ENCODE assay signal across 13 cellular contexts in genomic region chr1:31580513-31580870, GRCh38. TPM values are rescaled to one million over a fixed set of nuclear protein-coding genes. Genes with fewer than 3 reads are reported as not detected.
A peak's percentile ranks its signal among the peaks of the same experiment; 100 is the strongest.
DNase-seq lines count a peak whose midpoint lies in the region; ATAC-seq, FAIRE-seq and TF ChIP-seq lines count a peak whose summit lies in the region.
"Had no signal": no experiment of that assay in that cellular context is flagged by ENCODE, and none has a peak within 500 bp of the region (broad histone marks: within the 10 kb centered on the region; RNA-seq: fewer than 3 reads in every experiment).

No MANE protein-coding gene starts in this region.

- no peak overlapping the region for H3K56ac ChIP-seq in H1 (replicated peaks; ENCODE audit: insufficient read length, low read depth, low read length)

- intact Hi-C loops in PC-3 (cut with micrococcal nuclease): no loop called here
- intact Hi-C loops in thyroid gland (cut with DNase I): no loop called here

- H3K9me2 ChIP-seq in PC-3 (replicated peaks; ENCODE audit: low read length): no peaks in the 10 kb centered on the region
- no peaks in the 10 kb centered on the region for H3K9me2 ChIP-seq in GM23248 (ENCODE audit: insufficient read depth)

- WGBS in H1 (ENCODE audit: extremely low coverage in 1 of 2, insufficient coverage in 1 of 2, insufficient read length in 1 of 2, insufficient replicate concordance in 2 of 2, low coverage in 1 of 2, low lambda C conversion rate in 2 of 2, missing lambda C conversion rate in 1 of 2), 2 experiments: 63% methylated on average over 5 of the region's 5 CpGs; no CpG with 5 or more reads in 1 of the 2 experiments
- 64 to 66% methylated on average over 5 of the region's 5 CpGs for WGBS in thyroid gland, 2 donors
- 74 to 76% methylated on average over 5 of the region's 5 CpGs for WGBS in GM23248 (ENCODE audit: low coverage in 1 of 2, low lambda C conversion rate in 2 of 2, missing lambda C conversion rate in 2 of 2), 2 experiments

- no TSS peak for BruUV-seq in PC-3 (replicated peaks; lab: Mats Ljungman, UMichigan)

- TF ChIP-seq RAD21 in H1 (IDR thresholded peaks at IDR 0.05 in 1 of 2, conservative IDR thresholded peaks at IDR 0.05 in 1 of 2; ENCODE audit: low read depth in 2 of 2, low read length in 2 of 2): no peak

- peak overlapping the region; percentile 72; the same call in 1 of the 2 replicates for H2BK20ac ChIP-seq in H1 (ENCODE audit: low read length)

- H3K4me2 ChIP-seq in PC-3 (ENCODE audit: low read length) (peak overlapping the region; percentile 31; the same call in 1 of the 2 replicates), H1 (ENCODE audit: insufficient read depth in 1 of 2, low read depth in 2 of 2, low read length in 2 of 2) (peak overlapping the region in 1 of 2 experiments; percentile 50; a peak in 1 of 4 replicates), GM23248 (ENCODE audit: unreplicated experiment) (no peak overlapping the region)

- H3K4me1 ChIP-seq in PC-3 (ENCODE audit: insufficient read depth, low read length) (peaks cover 68% of the 10 kb centered on the region), H1 (replicated peaks in 1 of 4; ENCODE audit: control insufficient read depth in 3 of 4, insufficient read depth in 4 of 4, low read length in 3 of 4) (peaks cover 9 to 49% (median 29%) of the 10 kb centered on the region in 4 experiments), muscle layer of colon (ENCODE audit: insufficient read depth, low read length) (peaks cover 73% of the 10 kb centered on the region), thyroid gland (peaks cover 70 to 84% of the 10 kb centered on the region in 2 donors), GM23248 (ENCODE audit: insufficient read depth) (peaks cover 24% of the 10 kb centered on the region)
- H3K4me1 ChIP-seq: HAP-1 had no signal

- H3K27ac ChIP-seq in PC-3 (ENCODE audit: low read length): no peak overlapping the region
- H3K27ac ChIP-seq in H1 (ENCODE audit: low read depth, low read length): no peak overlapping the region
- H3K27ac ChIP-seq in muscle layer of colon (ENCODE audit: low read depth, low read length): peak overlapping the region; percentile 90
- H3K27ac ChIP-seq in thyroid gland: peak overlapping the region; percentile 80 to 91 (median 90)
- H3K27ac ChIP-seq in GM23248: no peak overlapping the region

- no peaks in the 10 kb centered on the region for H3K79me1 ChIP-seq in H1 (ENCODE audit: low read depth, low read length)

- no peak for ATAC-seq in PC-3
- no peak for ATAC-seq in HG02642 (IDR thresholded peaks at IDR 0.05; ENCODE audit: poor library complexity, unreplicated experiment)

- CTCF ChIA-PET in PC-3 (lab: Charles Lee): no interaction called here
- CTCF ChIA-PET in H1 (lab: Charles Lee; ENCODE audit: partially characterized antibody): interaction anchor here (0.7 to 2.1 kb wide), 13 partner anchors 9 to 186 kb away, joined by 3 to 9 read pairs (median 4); no protein-coding TSS in a partner anchor

- H3K4me3 ChIP-seq in PC-3 (ENCODE audit: low read length) (no peak overlapping the region), H1 (ENCODE audit: extremely low read depth in 1 of 4, insufficient read depth in 2 of 4, low read depth in 3 of 4, low read length in 4 of 4) (no peak overlapping the region), muscle layer of colon (ENCODE audit: low read depth in 1 of 2, low read length in 2 of 2) (peak overlapping the region; percentile 18 to 51), thyroid gland (replicated peaks in 1 of 3) (peak overlapping the region in 1 of 3 donors; percentile 16), GM23248 (no peak overlapping the region)
- H3K4me3 ChIP-seq: HAP-1 had no signal

- H3K36me3 ChIP-seq in PC-3 (ENCODE audit: low read depth, low read length): peaks cover 33% of the 10 kb centered on the region
- no peaks in the 10 kb centered on the region for H3K36me3 ChIP-seq in H1 (ENCODE audit: control insufficient read depth in 2 of 4, insufficient read depth in 4 of 4, low read length in 3 of 4)
- H3K36me3 ChIP-seq in muscle layer of colon (ENCODE audit: insufficient read depth, low read length): peaks cover 16% of the 10 kb centered on the region
- peaks cover 18% of the 10 kb centered on the region in 2 donors for H3K36me3 ChIP-seq in thyroid gland
- H3K36me3 ChIP-seq in GM23248 (ENCODE audit: low read depth): no peaks in the 10 kb centered on the region
- H3K36me3 ChIP-seq: BE2C, HAP-1 had no signal

- no peak for FAIRE-seq in H1 (lab: Jason Lieb, UNC)

- H2BK12ac ChIP-seq in H1 (ENCODE audit: low read depth, low read length): peak overlapping the region; percentile 84; the same call in 1 of the 2 replicates

- H4K5ac ChIP-seq in H1 (ENCODE audit: insufficient read length, low read depth, low read length): no peak overlapping the region

- H2BK5ac ChIP-seq in H1 (ENCODE audit: low read depth, low read length): no peak overlapping the region

- in situ Hi-C loops in GM23248 (cut with MboI): no loop called here

- H4K8ac ChIP-seq in H1 (ENCODE audit: extremely low read depth, insufficient read depth, low read length): no peak overlapping the region; the same call in 1 of the 2 replicates

- no peak for TF ChIP-seq EP300 in H1 (IDR thresholded peaks at IDR 0.05; ENCODE audit: borderline replicate concordance in 1 of 2, low read depth in 2 of 2, low read length in 2 of 2)

- H2AK5ac ChIP-seq in H1 (ENCODE audit: low read depth, low read length): no peak overlapping the region

- no peak overlapping the region for H3K23ac ChIP-seq in H1 (ENCODE audit: insufficient read length)

- H3K23me2 ChIP-seq in H1 (ENCODE audit: low read depth, low read length): no peaks in the 10 kb centered on the region; the same call in 1 of the 2 replicates

- no peak for DNase-seq in PC-3
- DNase-seq in H1 (ENCODE audit: low read depth in 1 of 2, low spot score in 2 of 2): no peak
- no peak for DNase-seq in thyroid gland
- DNase-seq in GM23248: no peak
- no peak for DNase-seq in NCI-H1417 treated with DMSO at 0.1 percent for 48 hours (lab: John Stamatoyannopoulos, UW)
- no peak for DNase-seq in NCI-H1417 (lab: John Stamatoyannopoulos, UW)
- DNase-seq: activated naive CD4-positive, alpha-beta T cell treated with anti-CD3 and anti-CD28 coated beads, Interleukin-2, amount 50 U/mL, for 16 hours; BE2C; MM.1S had no signal

- no peak overlapping the region for H3K9ac ChIP-seq in PC-3 (ENCODE audit: low read length)
- no peak overlapping the region for H3K9ac ChIP-seq in H1 (replicated peaks in 1 of 4; ENCODE audit: extremely low read depth in 1 of 4, low read depth in 3 of 4, low read length in 3 of 4)
- peak overlapping the region; percentile 77 for H3K9ac ChIP-seq in muscle layer of colon (ENCODE audit: low read length)
- H3K9ac ChIP-seq in GM23248: no peak overlapping the region

- H2BK120ac ChIP-seq in H1 (replicated peaks; ENCODE audit: low read depth, low read length): no peak overlapping the region

- TF ChIP-seq POLR2A in H1 (IDR thresholded peaks at IDR 0.05; ENCODE audit: control extremely low read depth in 1 of 2, low read depth in 2 of 2, low read length in 2 of 2): no peak
- TF ChIP-seq POLR2A in thyroid gland (IDR thresholded peaks at IDR 0.05): no peak

- POLR2A ChIA-PET in PC-3 (lab: Charles Lee; ENCODE audit: unreplicated experiment): no interaction called here
- POLR2A ChIA-PET in H1 (lab: Charles Lee; ENCODE audit: partially characterized antibody): interaction anchor here (1.3 to 1.7 kb wide), 2 partner anchors 15 to 64 kb away, joined by 4 to 6 read pairs; partner anchors contain the start of gene PEF1

- H3K18ac ChIP-seq in H1 (ENCODE audit: extremely low read depth, low read length): peak overlapping the region; percentile 32; the same call in 1 of the 2 replicates

- H3K14ac ChIP-seq in H1 (ENCODE audit: insufficient read length): no peak overlapping the region

- H3F3A ChIP-seq in PC-3 (ENCODE audit: low read length, unreplicated experiment): no peaks in the 10 kb centered on the region
- H3F3A ChIP-seq in GM23248 (ENCODE audit: insufficient read depth): peaks cover 8% of the 10 kb centered on the region; the same call in 1 of the 2 replicates

- TF ChIP-seq CTCF in PC-3 (conservative IDR thresholded peaks at IDR 0.05; ENCODE audit: low read depth, low read length): no peak
- TF ChIP-seq CTCF in H1 (IDR thresholded peaks at IDR 0.05; ENCODE audit: control extremely low read depth in 1 of 3, insufficient read depth in 1 of 3, low read depth in 1 of 3, low read length in 3 of 3): no peak
- TF ChIP-seq CTCF in thyroid gland (IDR thresholded peaks at IDR 0.05): no peak

- H3K9me3 ChIP-seq in PC-3 (ENCODE audit: low read length) (no peaks in the 10 kb centered on the region), H1 (ENCODE audit: insufficient read depth in 2 of 2, low read depth in 1 of 2, low read length in 1 of 2) (no peaks in the 10 kb centered on the region), muscle layer of colon (ENCODE audit: low read length) (no peaks in the 10 kb centered on the region), thyroid gland (no peaks in the 10 kb centered on the region), GM23248 (ENCODE audit: low read depth) (no peaks in the 10 kb centered on the region)
- H3K9me3 ChIP-seq: BE2C, HAP-1 had no signal

- H3K27me3 ChIP-seq in PC-3 (ENCODE audit: low read length): no peaks in the 10 kb centered on the region
- H3K27me3 ChIP-seq in H1 (replicated peaks in 1 of 4; ENCODE audit: control insufficient read depth in 3 of 4, extremely low read depth in 1 of 4, insufficient read depth in 3 of 4, low read length in 3 of 4): peaks cover 0 to 2% (median 0%) of the 10 kb centered on the region in 4 experiments; a peak in 1 of 7 replicates
- no peaks in the 10 kb centered on the region for H3K27me3 ChIP-seq in muscle layer of colon (ENCODE audit: control insufficient read depth in 1 of 2, insufficient read depth in 2 of 2, low read length in 2 of 2)
- no peaks in the 10 kb centered on the region for H3K27me3 ChIP-seq in thyroid gland
- H3K27me3 ChIP-seq in GM23248 (replicated peaks; ENCODE audit: insufficient read depth): no peaks in the 10 kb centered on the region
- H3K27me3 ChIP-seq: BE2C had no signal

- no peak overlapping the region for H3K4ac ChIP-seq in H1 (replicated peaks; ENCODE audit: insufficient read length, low read depth, low read length)

- H4K20me1 ChIP-seq in PC-3 (ENCODE audit: low read length): peaks cover 13% of the 10 kb centered on the region; the same call in 1 of the 2 replicates
- H4K20me1 ChIP-seq in H1 (replicated peaks in 1 of 2; ENCODE audit: control insufficient read depth in 1 of 2, insufficient read depth in 2 of 2, low read length in 2 of 2): no peaks in the 10 kb centered on the region
- H4K20me1 ChIP-seq in GM23248 (ENCODE audit: insufficient read depth): no peaks in the 10 kb centered on the region

- H3K79me2 ChIP-seq in PC-3 (ENCODE audit: low read length) (peaks cover 62% of the 10 kb centered on the region), H1 (ENCODE audit: control insufficient read depth in 1 of 2, insufficient read depth in 2 of 2, low read length in 2 of 2) (no peaks in the 10 kb centered on the region), GM23248 (ENCODE audit: insufficient read depth) (no peaks in the 10 kb centered on the region)

- H4K91ac ChIP-seq in H1 (replicated peaks; ENCODE audit: insufficient read length, low read length): peak overlapping the region; percentile 27

- 0 out of 2 replicates have a peak overlapping the region, but pooled peaks have one; percentile 61 for H2BK15ac ChIP-seq in H1 (ENCODE audit: low read length)

- no peak overlapping the region for H2AFZ ChIP-seq in PC-3 (ENCODE audit: low read length)
- H2AFZ ChIP-seq in H1 (ENCODE audit: low read length): no peak overlapping the region
- no peak overlapping the region for H2AFZ ChIP-seq in GM23248

RNA-seq across cellular contexts. Expression of gene TINAGL1, which starts 4.2 kb away (rescaled TPM):
- total RNA-seq in PC-3 (2014; rRNA removed) (176 and 217 TPM in 2 replicates), thyroid gland (100 to 1,000 TPM; 157 to 391 (median 227) TPM)
- total RNA-seq in H1 (2021; fragmentation: NEBNext Ultra II Directional; extraction: Animal tissue kit (Norgen Biotek cat#: 25700)): 9.7 and 11.2 TPM in 2 replicates
- polyA plus RNA-seq in H1 (2011; rRNA removed) (21.7 and 24.2 TPM in 2 replicates), GM23248 (2016; fragmentation: Nextera tagmentation; extraction: Ambion mirVana) (1.1 and 1.4 TPM in 2 replicates)
- polyA plus RNA-seq in H1 (2011; cell fraction: cytosol; rRNA removed): 14.3 TPM
- polyA plus RNA-seq in H1 (2011; cell fraction: nucleus; rRNA removed): 25.4 TPM
- polyA plus RNA-seq in H1 (2012, experiment 1 of 2): 6.3 to 11.6 TPM (median 10.3 TPM) in 4 replicates
- 12.6 TPM for polyA plus RNA-seq in H1 (2012, experiment 2 of 2)
- 11.6 TPM for polyA plus RNA-seq in H1 (2013, experiment 1 of 2)
- 12.2 TPM for polyA plus RNA-seq in H1 (2013, experiment 2 of 2)
- polyA minus RNA-seq in H1 (2011; rRNA and poly(A)+ RNA removed): 10.0 and 12.2 TPM in 2 replicates
- polyA minus RNA-seq in H1 (2011; cell fraction: cytosol; rRNA and poly(A)+ RNA removed): 7.3 TPM
- polyA minus RNA-seq in H1 (2011; cell fraction: nucleus; rRNA and poly(A)+ RNA removed): 12.3 TPM
- 3.5 and 4.7 TPM in 2 replicates for total RNA-seq in GM23248 (2014; rRNA removed; shearing (Covaris generic))
- total RNA-seq: neural crest cell had no signal

RNA-seq across cellular contexts. Expression of gene HCRTR1, which starts 37.0 kb away (rescaled TPM):
- not detected in 2 replicates for total RNA-seq in PC-3 (2014; rRNA removed)
- total RNA-seq in H1 (2021; fragmentation: NEBNext Ultra II Directional; extraction: Animal tissue kit (Norgen Biotek cat#: 25700)): 0.35 and 0.44 TPM in 2 replicates
- 0.39 and 0.61 TPM in 2 replicates for polyA plus RNA-seq in H1 (2011; rRNA removed)
- polyA plus RNA-seq in H1 (2011; cell fraction: cytosol; rRNA removed): 0.65 TPM
- 1.2 TPM for polyA plus RNA-seq in H1 (2011; cell fraction: nucleus; rRNA removed)
- polyA plus RNA-seq in H1 (2012, experiment 1 of 2): 0.29 to 0.44 TPM (median 0.36 TPM) in 3 of 4 replicates, not detected in the other
- polyA plus RNA-seq in H1 (2012, experiment 2 of 2): 0.21 TPM
- 0.22 TPM for polyA plus RNA-seq in H1 (2013, experiment 1 of 2)
- 0.33 TPM for polyA plus RNA-seq in H1 (2013, experiment 2 of 2)
- polyA minus RNA-seq in H1 (2011; rRNA and poly(A)+ RNA removed): 0.32 and 0.35 TPM in 2 replicates
- polyA minus RNA-seq in H1 (2011; cell fraction: cytosol; rRNA and poly(A)+ RNA removed): not detected
- not detected for polyA minus RNA-seq in H1 (2011; cell fraction: nucleus; rRNA and poly(A)+ RNA removed)
- 1 to 10 TPM in 2 of 4 donors, under 1 TPM in 2; 0.40 to 5.6 (median 1.3) TPM for total RNA-seq in thyroid gland
- not detected in 2 replicates for total RNA-seq in GM23248 (2014; rRNA removed; shearing (Covaris generic))
- polyA plus RNA-seq in GM23248 (2016; fragmentation: Nextera tagmentation; extraction: Ambion mirVana): not detected in 2 replicates
- total RNA-seq: neural crest cell had no signal

Comparison
In these comparisons a context has a peak if more than half of its experiments do, and no peak if none do; other contexts are left out.
1. H3K27ac ChIP-seq: peak in muscle layer of colon (single experiment) and thyroid gland (3 of 3); none in PC-3 (single experiment), H1 (single experiment) and GM23248 (single experiment).
2. H3K4me3 ChIP-seq: peak in muscle layer of colon (2 of 2); none in PC-3 (single experiment), H1 (0 of 4) and GM23248 (single experiment).
3. RNA of gene TINAGL1, which starts 4.2 kb away (total RNA-seq): 157 to 391 TPM in thyroid gland and 176 to 217 TPM in PC-3; 9.7 to 11.2 TPM in H1 and 3.5 to 4.7 TPM in GM23248; every median in the first group is over 10 times any median in the second.